Comparison of ENCODE assay signal across 17 cellular contexts in genomic region chr5:135133181-135133580, GRCh38.
DNase-seq lines count a peak whose midpoint lies in the region; ATAC-seq, FAIRE-seq and TF ChIP-seq lines count a peak whose summit lies in the region.
"Had no signal": no experiment of that assay in that cellular context is flagged by ENCODE, and none has a peak within 500 bp of the region (broad histone marks: within the 10 kb centered on the region; RNA-seq: fewer than 3 reads in every experiment).

No MANE protein-coding gene starts in this region.

- peak overlapping the region; percentile 58 for H3K27ac Mint-ChIP-seq in neural crest cell (ENCODE audit: unreplicated experiment)
- H3K27ac Mint-ChIP-seq: CD4-positive, CD25-positive, alpha-beta regulatory T cell had no signal

- H3K36me3 Mint-ChIP-seq in neural crest cell (ENCODE audit: low read depth), result no peaks in the 10 kb centered on the region
- H3K36me3 Mint-ChIP-seq: CD4-positive, CD25-positive, alpha-beta regulatory T cell had no signal

- POLR2A ChIA-PET in HepG2 (lab: Yijun Ruan, JAX), result interaction anchor here (1.6 kb wide), 1 partner anchor 24 kb away, joined by 6 read pairs; no protein-coding TSS in a partner anchor

- 0 out of 2 replicates have a peak overlapping the region, but pooled peaks have one; percentile 42 for H3K9ac ChIP-seq in HepG2 (ENCODE audit: insufficient read depth, low read depth, low read length)
- H3K9ac ChIP-seq: BLaER1 had no signal

- BruUV-seq in HepG2 (replicated peaks; lab: Mats Ljungman, UMichigan), result no TSS peak

- H3K36me3 ChIP-seq in HepG2 (replicated peaks in 1 of 2; ENCODE audit: control insufficient read depth in 1 of 2, insufficient read depth in 2 of 2, low read length in 2 of 2) (no peaks in the 10 kb centered on the region), right lobe of liver (no peaks in the 10 kb centered on the region), esophagus (ENCODE audit: control insufficient read depth in 2 of 2, insufficient read depth in 2 of 2, low read length in 1 of 2) (no peaks in the 10 kb centered on the region), vagina (no peaks in the 10 kb centered on the region)
- H3K36me3 ChIP-seq: BLaER1, HAP-1 had no signal

- intact Hi-C loops in HepG2 (cut with micrococcal nuclease; ENCODE audit: unreplicated experiment), result no loop called here
- intact Hi-C loops in right lobe of liver (cut with DNase I), result no loop called here
- intact Hi-C loops in vagina (cut with DNase I), result no loop called here

- H3K9me3 Mint-ChIP-seq in neural crest cell, result no peaks in the 10 kb centered on the region

- H3K9me3 ChIP-seq in HepG2 (ENCODE audit: low read length) (no peaks in the 10 kb centered on the region), right lobe of liver (no peaks in the 10 kb centered on the region), esophagus (ENCODE audit: control insufficient read depth in 2 of 2, insufficient read depth in 1 of 2, low read depth in 1 of 2, low read length in 1 of 2) (no peaks in the 10 kb centered on the region), vagina (no peaks in the 10 kb centered on the region)
- H3K9me3 ChIP-seq: BLaER1, HAP-1 had no signal

- TF ChIP-seq POLR2A in HepG2 (IDR thresholded peaks at IDR 0.05; ENCODE audit: insufficient read depth in 1 of 2, low read depth in 2 of 2, low read length in 2 of 2) (no peak), right lobe of liver (IDR thresholded peaks at IDR 0.05) (no peak), vagina (IDR thresholded peaks at IDR 0.05) (no peak)

- TF ChIP-seq RAD21 in HepG2 (CRISPR knock-in tag; IDR thresholded peaks at IDR 0.05), result no peak

- TF ChIP-seq CTCF in HepG2 (CRISPR knock-in tag; IDR thresholded peaks at IDR 0.05) (no peak), right lobe of liver (IDR thresholded peaks at IDR 0.05) (no peak), neural crest cell (conservative IDR thresholded peaks at IDR 0.05) (no peak), vagina (IDR thresholded peaks at IDR 0.05) (no peak)

- H3K27me3 Mint-ChIP-seq in neural crest cell (ENCODE audit: low read depth), result no peaks in the 10 kb centered on the region

- ATAC-seq in HepG2 (no peak), right lobe of liver (no peak)

- peaks cover 61% of the 10 kb centered on the region for H3K4me1 ChIP-seq in HepG2 (ENCODE audit: insufficient read depth, low read length)
- H3K4me1 ChIP-seq in right lobe of liver, result no peaks in the 10 kb centered on the region
- H3K4me1 ChIP-seq in esophagus (ENCODE audit: control insufficient read depth in 2 of 2, insufficient read depth in 2 of 2, low read length in 1 of 2), result peaks cover 10 to 49% of the 10 kb centered on the region in 2 donors
- H3K4me1 ChIP-seq in vagina, result peaks cover 42% of the 10 kb centered on the region
- H3K4me1 ChIP-seq: BLaER1, HAP-1 had no signal

- in situ Hi-C loops in HepG2 (cut with HindIII; ENCODE audit: extremely low pct_ligation_motif_present, low pct_unique_long_range_greater_than_20kb), result no loop called here
- in situ Hi-C loops in ACHN (cut with HindIII; ENCODE audit: low pct_ligation_motif_present, low pct_unique_long_range_greater_than_20kb, low sequenced_read_pairs), result no loop called here

- no peak for DNase-seq in HepG2 (ENCODE audit: low spot score)
- no peak for DNase-seq in right lobe of liver
- DNase-seq in neural crest cell (ENCODE audit: low read depth, low spot score), result no peak
- DNase-seq in vagina (ENCODE audit: extremely low spot score in 2 of 2), result no peak
- no peak for DNase-seq in activated CD4-positive, alpha-beta T cell treated with anti-CD3 and anti-CD28 coated beads, Interleukin-2, amount 50 U/mL, for 48 hours
- DNase-seq in NCI-H2107 treated with DMSO at 0.1 percent for 48 hours (lab: John Stamatoyannopoulos, UW; ENCODE audit: unreplicated experiment), result no peak
- no peak for DNase-seq in ACHN
- DNase-seq: AML-193; CD4-positive, CD25-positive, alpha-beta regulatory T cell; DND-41; GDM1 had no signal

- H3K27ac ChIP-seq in HepG2 (ENCODE audit: extremely low read length, insufficient read depth, low read length), result no peak overlapping the region
- no peak overlapping the region for H3K27ac ChIP-seq in right lobe of liver
- peak overlapping the region; percentile 91 to 97 for H3K27ac ChIP-seq in esophagus (ENCODE audit: low read depth in 2 of 2, low read length in 1 of 2)
- H3K27ac ChIP-seq in vagina, result peak overlapping the region; percentile 40
- H3K27ac ChIP-seq: 22Rv1, BLaER1 had no signal

- 95% methylated on average over 9 of the region's 9 CpGs for WGBS in HepG2 (ENCODE audit: low lambda C conversion rate)
- WGBS in right lobe of liver (ENCODE audit: insufficient coverage, low coverage, low lambda C conversion rate, missing lambda C conversion rate), result 88% methylated on average over 7 of the region's 9 CpGs
- 86% methylated on average over 9 of the region's 9 CpGs for WGBS in esophagus, 2 donors

- CTCF ChIA-PET in HepG2 (lab: Yijun Ruan, JAX; ENCODE audit: low intra/inter-chr PET ratio, low total read pairs), result no interaction called here

- no peak overlapping the region for H3K4me3 ChIP-seq in HepG2 (replicated peaks in 1 of 3; ENCODE audit: insufficient read depth in 1 of 3, low read depth in 2 of 3, low read length in 3 of 3)
- no peak overlapping the region for H3K4me3 ChIP-seq in right lobe of liver
- no peak overlapping the region for H3K4me3 ChIP-seq in esophagus (ENCODE audit: low read depth in 1 of 2, low read length in 2 of 2)
- H3K4me3 ChIP-seq in vagina, result no peak overlapping the region
- H3K4me3 ChIP-seq: BLaER1, HAP-1 had no signal

- H3K4me1 Mint-ChIP-seq in neural crest cell, result no peaks in the 10 kb centered on the region

- TF ChIP-seq EP300 in HepG2 (IDR thresholded peaks at IDR 0.05; ENCODE audit: low read depth in 2 of 2, low read length in 2 of 2) (no peak), HepG2 (CRISPR knock-in tag; IDR thresholded peaks at IDR 0.05; ENCODE audit: borderline replicate concordance) (no peak)

- no peaks in the 10 kb centered on the region for H4K20me1 ChIP-seq in HepG2 (ENCODE audit: insufficient read depth, low read length)
- H4K20me1 ChIP-seq: BLaER1 had no signal

- H3K4me3 Mint-ChIP-seq in neural crest cell, result no peak overlapping the region
- H3K4me3 Mint-ChIP-seq: CD4-positive, CD25-positive, alpha-beta regulatory T cell had no signal

- H3K79me2 ChIP-seq in HepG2 (ENCODE audit: insufficient read depth, low read length), result no peaks in the 10 kb centered on the region

- H3K27me3 ChIP-seq in HepG2 (ENCODE audit: control insufficient read depth in 1 of 2, insufficient read depth in 2 of 2, low read length in 2 of 2) (no peaks in the 10 kb centered on the region), right lobe of liver (no peaks in the 10 kb centered on the region), esophagus (ENCODE audit: control insufficient read depth in 1 of 2, insufficient read depth in 2 of 2, low read length in 2 of 2) (no peaks in the 10 kb centered on the region), vagina (no peaks in the 10 kb centered on the region)
- H3K27me3 ChIP-seq: BLaER1 had no signal

- FAIRE-seq in HepG2 (lab: Jason Lieb, UNC), result no peak
- FAIRE-seq: GM12892, H1 had no signal

- H3K4me2 ChIP-seq in HepG2 (ENCODE audit: low read depth, low read length), result peak overlapping the region; percentile 76; the same call in 1 of the 2 replicates
- H3K4me2 ChIP-seq: BLaER1 had no signal

- H2AFZ ChIP-seq in HepG2 (ENCODE audit: low read length), result no peak overlapping the region

TF ChIP-seq in HepG2, 621 proteins besides CTCF, POLR2A, EP300 and RAD21:
- TF ChIP-seq KDM5B (CRISPR knock-in tag; IDR thresholded peaks at IDR 0.05; ENCODE audit: borderline replicate concordance) (0 out of 2 replicates have a peak, but pooled peaks have one; percentile 12), U2AF2 (IDR thresholded peaks at IDR 0.05; ENCODE audit: low read depth, low read length) (no peak), ZNF576 (CRISPR knock-in tag; IDR thresholded peaks at IDR 0.05) (0 out of 2 replicates have a peak, but pooled peaks have one; percentile 55)
TF ChIP-seq in HepG2: peak in this region for 2.

Comparison
In these comparisons a context has a peak if more than half of its experiments do, and no peak if none do; other contexts are left out.
1. H3K27ac ChIP-seq: peak in esophagus (2 of 2) and vagina (single experiment); none in HepG2 (single experiment) and right lobe of liver (0 of 3).